In the genomic region with DNA sequence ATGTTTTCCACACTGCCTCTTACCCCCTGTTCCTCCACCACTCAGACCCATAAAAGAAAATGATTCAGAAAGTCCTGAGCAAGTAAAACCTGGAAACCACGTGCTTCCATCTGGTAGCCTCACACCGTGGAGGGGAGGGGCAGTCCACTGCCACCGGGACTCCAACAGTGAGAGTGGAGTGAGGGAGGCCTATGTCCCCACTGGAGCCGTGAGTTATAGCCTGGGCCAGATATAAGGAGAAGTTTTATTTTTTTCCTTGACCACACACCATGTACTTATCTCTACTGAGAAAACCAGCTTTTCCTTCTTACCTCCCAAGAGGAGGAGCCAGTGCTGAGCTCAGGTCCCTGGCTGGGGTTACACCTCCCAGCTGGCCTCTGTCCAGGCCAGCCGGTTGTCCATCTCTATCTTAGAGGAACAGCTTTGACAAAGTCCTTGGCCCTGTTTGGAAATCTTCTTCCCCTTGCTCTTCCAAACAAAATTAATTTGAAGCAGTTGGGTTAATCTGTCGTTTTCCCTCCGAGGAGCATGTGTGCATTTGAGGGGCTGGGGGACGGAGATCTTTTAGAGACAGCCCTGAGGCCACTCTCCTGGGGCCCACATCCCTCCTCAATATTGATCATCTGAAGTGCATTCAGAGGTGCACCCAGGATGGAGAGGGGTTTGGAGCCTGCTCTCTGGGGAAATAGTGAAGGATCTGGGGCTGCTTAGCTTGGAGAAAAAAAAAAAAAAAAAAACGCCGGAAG, we compare ENCODE assay signal across 9 cellular contexts. TPM values are rescaled to one million over a fixed set of nuclear protein-coding genes. Genes with fewer than 3 reads are reported as not detected.
DNase-seq lines count a peak whose midpoint lies in the region; ATAC-seq, FAIRE-seq and TF ChIP-seq lines count a peak whose summit lies in the region.
"Had no signal": no experiment of that assay in that cellular context is flagged by ENCODE, and none has a peak within 500 bp of the region (broad histone marks: within the 10 kb centered on the region; RNA-seq: fewer than 3 reads in every experiment).

No MANE protein-coding gene starts in this region.

- TF ChIP-seq POLR2A in GM12891 (IDR thresholded peaks at IDR 0.05; ENCODE audit: low read depth, low read length) = no peak

- ATAC-seq in esophagus mucosa = peak; percentile 72
- ATAC-seq in HG02642 (IDR thresholded peaks at IDR 0.05; ENCODE audit: poor library complexity, unreplicated experiment) = no peak
- ATAC-seq in GM18868 (IDR thresholded peaks at IDR 0.05; ENCODE audit: unreplicated experiment) = no peak

- no peak for FAIRE-seq in GM12891 (lab: Jason Lieb, UNC)
- FAIRE-seq: small intestine had no signal

- peak; percentile 17 for DNase-seq in GDM1 (lab: John Stamatoyannopoulos, UW)
- DNase-seq in NCI-H226 = peak; percentile 49
- DNase-seq in renal cortical epithelial cell (ENCODE audit: low read depth) = peak; percentile 72
- no peak for DNase-seq in HuH-7.5 (ENCODE audit: low spot score)
- DNase-seq in GM12891 (ENCODE audit: insufficient read length, low spot score) = no peak
- DNase-seq: small intestine had no signal

TF ChIP-seq in GM12891, 5 proteins besides CTCF, POLR2A, EP300 and RAD21:
- no peak for TF ChIP-seq SPI1 (IDR thresholded peaks at IDR 0.05; ENCODE audit: low read depth, low read length)
- TF ChIP-seq TAF1 (IDR thresholded peaks at IDR 0.05; ENCODE audit: low read depth, low read length) = no peak
- TF ChIP-seq PAX5 (IDR thresholded peaks at IDR 0.05; ENCODE audit: insufficient read depth, low read length, severe bottlenecking) = no peak
- no peak for TF ChIP-seq POU2F2 (IDR thresholded peaks at IDR 0.05; ENCODE audit: low read depth, low read length)
- no peak for TF ChIP-seq POLR2AphosphoS5 (IDR thresholded peaks at IDR 0.05; ENCODE audit: low read depth, low read length)

RNA-seq across cellular contexts. Expression of a gene that starts 49.1 kb away (rescaled TPM):
- total RNA-seq in esophagus mucosa = 225 TPM
- total RNA-seq in renal cortical epithelial cell = 150 and 330 TPM in 2 replicates
- 331 TPM for polyA plus RNA-seq in GM12891 (2012; ENCODE audit: low read depth, missing spikeins)

Comparison
In these comparisons a context has a peak if more than half of its experiments do, and no peak if none do; other contexts are left out.
1. DNase-seq: peak in GDM1 (single experiment), NCI-H226 (single experiment) and renal cortical epithelial cell (single experiment); none in HuH-7.5 (single experiment) and GM12891 (single experiment).